Comparison of ENCODE assay signal across 1 cellular context in genomic region chr9:136712690-136713554, GRCh38.
TF ChIP-seq lines count a peak whose summit lies in the region.

No MANE protein-coding gene starts in this region.

TF ChIP-seq in SK-N-SH, 30 proteins besides CTCF, POLR2A, EP300 and RAD21:
- TF ChIP-seq TAF1 (IDR thresholded peaks at IDR 0.05; ENCODE audit: borderline replicate concordance, low read depth, low read length) (no peak), NFIC (IDR thresholded peaks at IDR 0.05; ENCODE audit: borderline replicate concordance) (no peak), RFX5 (IDR thresholded peaks at IDR 0.05; ENCODE audit: low read length) (no peak), JUND (IDR thresholded peaks at IDR 0.05) (no peak), POLR2AphosphoS5 (IDR thresholded peaks at IDR 0.05; ENCODE audit: low read depth, low read length) (no peak), FOXJ3 (CRISPR knock-in tag; IDR thresholded peaks at IDR 0.05) (no peak), MEF2A (IDR thresholded peaks at IDR 0.05; ENCODE audit: borderline replicate concordance, low read depth) (no peak), RCOR1 (IDR thresholded peaks at IDR 0.05; ENCODE audit: low read length) (no peak), GATA2 (CRISPR knock-in tag; IDR thresholded peaks at IDR 0.05) (no peak), FOSL2 (IDR thresholded peaks at IDR 0.05; ENCODE audit: borderline replicate concordance, low read depth) (no peak), REST (IDR thresholded peaks at IDR 0.05; ENCODE audit: low read depth, low read length) (no peak), SIN3A (IDR thresholded peaks at IDR 0.05; ENCODE audit: borderline replicate concordance, low read depth, low read length) (no peak), PBX3 (IDR thresholded peaks at IDR 0.05) (no peak), TEAD4 (IDR thresholded peaks at IDR 0.05; ENCODE audit: borderline replicate concordance, insufficient read depth) (no peak), RXRA (IDR thresholded peaks at IDR 0.05; ENCODE audit: borderline replicate concordance, low read depth) (no peak), NRF1 (IDR thresholded peaks at IDR 0.05; ENCODE audit: low read depth, low read length) (no peak), TCF12 (IDR thresholded peaks at IDR 0.05) (no peak), MXI1 (IDR thresholded peaks at IDR 0.05; ENCODE audit: low read depth, low read length) (no peak)
- TF ChIP-seq, protein P1, sequence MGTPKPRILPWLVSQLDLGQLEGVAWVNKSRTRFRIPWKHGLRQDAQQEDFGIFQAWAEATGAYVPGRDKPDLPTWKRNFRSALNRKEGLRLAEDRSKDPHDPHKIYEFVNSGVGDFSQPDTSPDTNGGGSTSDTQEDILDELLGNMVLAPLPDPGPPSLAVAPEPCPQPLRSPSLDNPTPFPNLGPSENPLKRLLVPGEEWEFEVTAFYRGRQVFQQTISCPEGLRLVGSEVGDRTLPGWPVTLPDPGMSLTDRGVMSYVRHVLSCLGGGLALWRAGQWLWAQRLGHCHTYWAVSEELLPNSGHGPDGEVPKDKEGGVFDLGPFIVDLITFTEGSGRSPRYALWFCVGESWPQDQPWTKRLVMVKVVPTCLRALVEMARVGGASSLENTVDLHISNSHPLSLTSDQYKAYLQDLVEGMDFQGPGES (IDR thresholded peaks at IDR 0.05; ENCODE audit: low read depth, low read length), result no peak
